Comparison of ENCODE assay signal across 1 cellular context in the genomic region with DNA sequence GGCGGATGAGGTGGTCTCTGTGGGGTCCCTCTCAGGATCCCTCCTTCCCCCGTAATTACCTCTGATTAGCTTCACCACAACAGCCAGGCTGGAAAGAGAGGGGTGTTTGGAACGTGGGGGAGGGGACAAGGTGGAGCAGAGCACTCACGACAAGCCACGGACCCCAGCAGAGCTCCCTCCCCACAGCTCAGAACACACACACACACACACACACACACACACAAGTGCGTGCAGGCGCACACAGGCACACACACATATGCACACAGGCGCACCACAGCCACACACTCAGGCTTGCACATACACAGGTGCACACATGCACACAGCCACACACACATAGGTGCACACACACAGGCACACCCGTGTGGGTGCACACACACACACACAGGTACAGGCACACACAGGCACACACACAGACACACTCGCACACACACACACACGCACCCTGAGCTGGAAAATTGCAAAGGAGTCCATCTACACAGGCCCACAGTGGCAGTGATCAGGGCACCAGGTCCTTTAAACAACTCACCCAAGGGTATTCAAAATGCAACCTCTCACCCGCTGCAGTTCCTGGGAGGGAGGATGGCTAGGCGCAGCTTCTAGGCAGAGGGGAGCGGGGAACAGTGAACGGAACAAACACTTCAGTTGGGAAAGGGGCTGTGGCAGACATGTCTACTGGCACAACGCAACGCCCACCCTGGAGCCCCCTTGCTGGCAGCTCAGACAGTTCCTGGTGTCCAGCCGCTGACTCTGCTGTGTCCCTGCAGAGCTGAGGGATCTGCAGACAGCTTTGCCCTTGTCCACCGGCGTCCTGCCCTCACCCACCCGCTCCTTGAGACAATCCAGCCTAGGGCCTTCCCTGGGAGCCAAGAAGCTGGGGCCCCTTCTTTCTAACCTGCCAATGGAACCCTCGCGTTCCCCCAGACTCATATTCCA.
TF ChIP-seq lines count a peak whose summit lies in the region.

No MANE protein-coding gene starts in this region.

TF ChIP-seq in HepG2, 621 proteins besides CTCF, POLR2A, EP300 and RAD21 (continued from another document):
- TF ChIP-seq, protein P1, sequence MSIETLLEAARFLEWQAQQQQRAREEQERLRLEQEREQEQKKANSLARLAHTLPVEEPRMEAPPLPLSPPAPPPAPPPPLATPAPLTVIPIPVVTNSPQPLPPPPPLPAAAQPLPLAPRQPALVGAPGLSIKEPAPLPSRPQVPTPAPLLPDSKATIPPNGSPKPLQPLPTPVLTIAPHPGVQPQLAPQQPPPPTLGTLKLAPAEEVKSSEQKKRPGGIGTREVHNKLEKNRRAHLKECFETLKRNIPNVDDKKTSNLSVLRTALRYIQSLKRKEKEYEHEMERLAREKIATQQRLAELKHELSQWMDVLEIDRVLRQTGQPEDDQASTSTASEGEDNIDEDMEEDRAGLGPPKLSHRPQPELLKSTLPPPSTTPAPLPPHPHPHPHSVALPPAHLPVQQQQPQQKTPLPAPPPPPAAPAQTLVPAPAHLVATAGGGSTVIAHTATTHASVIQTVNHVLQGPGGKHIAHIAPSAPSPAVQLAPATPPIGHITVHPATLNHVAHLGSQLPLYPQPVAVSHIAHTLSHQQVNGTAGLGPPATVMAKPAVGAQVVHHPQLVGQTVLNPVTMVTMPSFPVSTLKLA (IDR thresholded peaks at IDR 0.05), result no peak
- no peak for TF ChIP-seq ZNF282 (IDR thresholded peaks at IDR 0.05; ENCODE audit: partially characterized antibody)
- TF ChIP-seq MAFK (conservative IDR thresholded peaks at IDR 0.05 in 1 of 2, IDR thresholded peaks at IDR 0.05 in 1 of 2; ENCODE audit: low read length in 2 of 2), result no peak
